Comparison of ENCODE assay signal across 16 cellular contexts in genomic region chr1:52571783-52572182, GRCh38. TPM values are rescaled to one million over a fixed set of nuclear protein-coding genes. Genes with fewer than 3 reads are reported as not detected.
DNase-seq lines count a peak whose midpoint lies in the region; ATAC-seq, FAIRE-seq and TF ChIP-seq lines count a peak whose summit lies in the region.
"Had no signal": no experiment of that assay in that cellular context is flagged by ENCODE, and none has a peak within 500 bp of the region (broad histone marks: within the 10 kb centered on the region; RNA-seq: fewer than 3 reads in every experiment).

No MANE protein-coding gene starts in this region.

- CTCF ChIA-PET in HepG2 (lab: Yijun Ruan, JAX; ENCODE audit: low intra/inter-chr PET ratio, low total read pairs), result no interaction called here

- ATAC-seq in HepG2 (peak; percentile 80), right lobe of liver (no peak)

- FAIRE-seq in HepG2 (lab: Jason Lieb, UNC) (peak; percentile 55), GM12892 (lab: Jason Lieb, UNC) (no peak)
- FAIRE-seq: frontal cortex had no signal

- intact Hi-C loops in HepG2 (cut with micrococcal nuclease; ENCODE audit: unreplicated experiment), result no loop called here
- intact Hi-C loops in right lobe of liver (cut with DNase I), result no loop called here

- H3K4me3 ChIP-seq in HepG2 (replicated peaks in 1 of 3; ENCODE audit: insufficient read depth in 1 of 3, low read depth in 2 of 3, low read length in 3 of 3), result no peak overlapping the region; a peak in 1 of 6 replicates
- no peak overlapping the region for H3K4me3 ChIP-seq in right lobe of liver
- H3K4me3 ChIP-seq: coronary artery had no signal

- no TSS peak for BruUV-seq in HepG2 (replicated peaks; lab: Mats Ljungman, UMichigan)

- no peak for TF ChIP-seq POLR2A in HepG2 (IDR thresholded peaks at IDR 0.05; ENCODE audit: insufficient read depth in 1 of 2, low read depth in 2 of 2, low read length in 2 of 2)
- no peak for TF ChIP-seq POLR2A in right lobe of liver (IDR thresholded peaks at IDR 0.05)
- no peak for TF ChIP-seq POLR2A in GM12892 (IDR thresholded peaks at IDR 0.05; ENCODE audit: low read depth, low read length)

- H3K4me1 ChIP-seq in HepG2 (ENCODE audit: insufficient read depth, low read length) (peaks cover 10% of the 10 kb centered on the region), right lobe of liver (no peaks in the 10 kb centered on the region)

- WGBS in HepG2 (ENCODE audit: low lambda C conversion rate), result 8% methylated on average over 1 of the region's 1 CpG
- 90% methylated on average over 1 of the region's 1 CpG for WGBS in right lobe of liver (ENCODE audit: insufficient coverage, low coverage, low lambda C conversion rate, missing lambda C conversion rate)

- H3K9me3 ChIP-seq in HepG2 (ENCODE audit: low read length) (no peaks in the 10 kb centered on the region), right lobe of liver (no peaks in the 10 kb centered on the region)

- in situ Hi-C loops in HepG2 (cut with HindIII; ENCODE audit: extremely low pct_ligation_motif_present, low pct_unique_long_range_greater_than_20kb), result no loop called here

- DNase-seq in HepG2 (ENCODE audit: low spot score) (peak; percentile 69), right lobe of liver (no peak), NCI-H460 (ENCODE audit: extremely low read depth, low read depth) (peak; percentile 36), cerebellar cortex (ENCODE audit: low spot score) (peak; percentile 11), stromal cell of bone marrow (ENCODE audit: low read depth) (peak; percentile 20), OCI-M2 (lab: John Stamatoyannopoulos, UW; ENCODE audit: unreplicated experiment) (no peak), GM12892 (ENCODE audit: insufficient read length) (no peak)
- no peak for DNase-seq in stimulated activated CD8-positive, alpha-beta memory T cell treated with anti-CD3 and anti-CD28 coated beads, Interleukin-4, amount 100 ng/mL, for 48 hours
- DNase-seq: activated naive CD8-positive, alpha-beta T cell treated with anti-CD3 and anti-CD28 coated beads for 36 hours; AML-193; islet precursor cell; KG1; T-helper 9 cell had no signal

- H2AFZ ChIP-seq in HepG2 (ENCODE audit: low read length), result no peak overlapping the region

- H3K4me2 ChIP-seq in HepG2 (ENCODE audit: low read depth, low read length), result peak overlapping the region; percentile 34

- TF ChIP-seq RAD21 in HepG2 (CRISPR knock-in tag; IDR thresholded peaks at IDR 0.05), result no peak

- no peaks in the 10 kb centered on the region for H3K79me2 ChIP-seq in HepG2 (ENCODE audit: insufficient read depth, low read length)

- no peaks in the 10 kb centered on the region for H4K20me1 ChIP-seq in HepG2 (ENCODE audit: insufficient read depth, low read length)

- H3K27ac ChIP-seq in HepG2 (ENCODE audit: extremely low read length, insufficient read depth, low read length) (no peak overlapping the region), right lobe of liver (no peak overlapping the region)
- H3K27ac ChIP-seq: coronary artery, RWPE1 had no signal

- no peak for TF ChIP-seq CTCF in HepG2 (CRISPR knock-in tag; IDR thresholded peaks at IDR 0.05)
- no peak for TF ChIP-seq CTCF in right lobe of liver (IDR thresholded peaks at IDR 0.05)

- no peak for TF ChIP-seq EP300 in HepG2 (IDR thresholded peaks at IDR 0.05; ENCODE audit: low read depth in 2 of 2, low read length in 2 of 2)
- no peak for TF ChIP-seq EP300 in HepG2 (CRISPR knock-in tag; IDR thresholded peaks at IDR 0.05; ENCODE audit: borderline replicate concordance)

- H3K36me3 ChIP-seq in HepG2 (replicated peaks in 1 of 2; ENCODE audit: control insufficient read depth in 1 of 2, insufficient read depth in 2 of 2, low read length in 2 of 2) (no peaks in the 10 kb centered on the region), right lobe of liver (no peaks in the 10 kb centered on the region)

- H3K9ac ChIP-seq in HepG2 (ENCODE audit: insufficient read depth, low read depth, low read length), result no peak overlapping the region

- H3K27me3 ChIP-seq in HepG2 (ENCODE audit: control insufficient read depth in 1 of 2, insufficient read depth in 2 of 2, low read length in 2 of 2) (no peaks in the 10 kb centered on the region; a peak in 1 of 5 replicates), right lobe of liver (no peaks in the 10 kb centered on the region)

- POLR2A ChIA-PET in HepG2 (lab: Yijun Ruan, JAX), result no interaction called here

TF ChIP-seq in HepG2, 621 proteins besides CTCF, POLR2A, EP300 and RAD21 (continues in another document):
- TF ChIP-seq ZNF749 (CRISPR knock-in tag; IDR thresholded peaks at IDR 0.05; ENCODE audit: borderline replicate concordance), result no peak
- peak; percentile 82 for TF ChIP-seq RFX5 (IDR thresholded peaks at IDR 0.05; ENCODE audit: low read depth, low read length)

RNA-seq across cellular contexts. Expression of gene TUT4, which starts 18.9 kb away (rescaled TPM):
- total RNA-seq in HepG2 (2016; rRNA removed; fragmentation: Illumina TruSeq; extraction: Trizol) (44.7 and 47.8 TPM in 2 replicates), right lobe of liver (10 to 100 TPM; 16.1 to 33.0 (median 22.8) TPM)
- total RNA-seq in HepG2 (2016; cell fraction: cytosol; rRNA removed; fragmentation: Illumina TruSeq; extraction: Trizol; ENCODE audit: low read depth), result 31.1 and 33.0 TPM in 2 replicates
- total RNA-seq in HepG2 (2016; cell fraction: insoluble cytoplasmic fraction; rRNA removed; fragmentation: Illumina TruSeq; extraction: Trizol), result 42.5 and 43.3 TPM in 2 replicates
- 26.5 and 32.0 TPM in 2 replicates for total RNA-seq in HepG2 (2016; cell fraction: membrane; rRNA removed; fragmentation: Illumina TruSeq; extraction: Trizol)
- 84.6 and 87.9 TPM in 2 replicates for total RNA-seq in HepG2 (2016; cell fraction: nucleus; rRNA removed; fragmentation: Illumina TruSeq; extraction: Trizol)
- polyA plus RNA-seq in HepG2 (2011; rRNA removed), result 52.8 and 53.5 TPM in 2 replicates
- polyA plus RNA-seq in HepG2 (2011; cell fraction: cytosol; rRNA removed), result 17.7 and 21.7 TPM in 2 replicates
- 158 and 159 TPM in 2 replicates for polyA plus RNA-seq in HepG2 (2011; cell fraction: nucleus; rRNA removed)
- polyA plus RNA-seq in HepG2 (2012), result 49.2 and 50.3 TPM in 2 replicates
- 1.9 and 2.0 TPM in 2 replicates for polyA plus RNA-seq in HepG2 (2016; cell fraction: cytosol; fragmentation: Illumina TruSeq; extraction: Trizol; ENCODE audit: low read depth)
- polyA plus RNA-seq in HepG2 (2016; cell fraction: insoluble cytoplasmic fraction; fragmentation: Illumina TruSeq; extraction: Trizol; ENCODE audit: low read depth), result 40.8 and 44.0 TPM in 2 replicates
- polyA plus RNA-seq in HepG2 (2016; cell fraction: membrane; fragmentation: Illumina TruSeq; extraction: Trizol; ENCODE audit: low read depth), result 5.7 and 9.2 TPM in 2 replicates
- 169 and 172 TPM in 2 replicates for polyA plus RNA-seq in HepG2 (2016; cell fraction: nucleus; fragmentation: Illumina TruSeq; extraction: Trizol; ENCODE audit: insufficient read depth, low read depth)
- polyA minus RNA-seq in HepG2 (2011; rRNA and poly(A)+ RNA removed; ENCODE audit: low replicate concordance), result 33.2 and 43.4 TPM in 2 replicates
- 22.4 and 27.4 TPM in 2 replicates for polyA minus RNA-seq in HepG2 (2011; cell fraction: cytosol; rRNA and poly(A)+ RNA removed)
- 128 and 167 TPM in 2 replicates for polyA minus RNA-seq in HepG2 (2011; cell fraction: nucleus; rRNA and poly(A)+ RNA removed)
- total RNA-seq in NCI-H460 (2014; rRNA removed; shearing (Covaris generic)), result 27.5 and 29.4 TPM in 2 replicates
- polyA plus RNA-seq in NCI-H460 (2014; cell fraction: nucleus; rRNA removed), result 23.9 and 32.4 TPM in 2 replicates
- 41.7 TPM for polyA plus RNA-seq in GM12892 (2012; ENCODE audit: missing spikeins)

RNA-seq across cellular contexts. Expression of gene GPX7, which starts 30.4 kb away (rescaled TPM):
- 10.5 and 14.1 TPM in 2 replicates for total RNA-seq in HepG2 (2016; rRNA removed; fragmentation: Illumina TruSeq; extraction: Trizol)
- 8.7 and 9.3 TPM in 2 replicates for total RNA-seq in HepG2 (2016; cell fraction: cytosol; rRNA removed; fragmentation: Illumina TruSeq; extraction: Trizol; ENCODE audit: low read depth)
- total RNA-seq in HepG2 (2016; cell fraction: insoluble cytoplasmic fraction; rRNA removed; fragmentation: Illumina TruSeq; extraction: Trizol), result 9.7 and 15.2 TPM in 2 replicates
- total RNA-seq in HepG2 (2016; cell fraction: membrane; rRNA removed; fragmentation: Illumina TruSeq; extraction: Trizol), result 13.8 and 16.2 TPM in 2 replicates
- 10.8 and 12.2 TPM in 2 replicates for total RNA-seq in HepG2 (2016; cell fraction: nucleus; rRNA removed; fragmentation: Illumina TruSeq; extraction: Trizol)
- 16.2 and 17.2 TPM in 2 replicates for polyA plus RNA-seq in HepG2 (2011; rRNA removed)
- polyA plus RNA-seq in HepG2 (2011; cell fraction: cytosol; rRNA removed), result 16.8 and 17.0 TPM in 2 replicates
- polyA plus RNA-seq in HepG2 (2011; cell fraction: nucleus; rRNA removed), result 8.6 and 8.7 TPM in 2 replicates
- 6.8 and 8.6 TPM in 2 replicates for polyA plus RNA-seq in HepG2 (2012)
- 11.6 and 12.7 TPM in 2 replicates for polyA plus RNA-seq in HepG2 (2016; cell fraction: cytosol; fragmentation: Illumina TruSeq; extraction: Trizol; ENCODE audit: low read depth)
- 11.0 and 12.6 TPM in 2 replicates for polyA plus RNA-seq in HepG2 (2016; cell fraction: insoluble cytoplasmic fraction; fragmentation: Illumina TruSeq; extraction: Trizol; ENCODE audit: low read depth)
- polyA plus RNA-seq in HepG2 (2016; cell fraction: membrane; fragmentation: Illumina TruSeq; extraction: Trizol; ENCODE audit: low read depth), result 14.9 and 18.3 TPM in 2 replicates
- polyA plus RNA-seq in HepG2 (2016; cell fraction: nucleus; fragmentation: Illumina TruSeq; extraction: Trizol; ENCODE audit: insufficient read depth, low read depth), result 22.5 and 22.7 TPM in 2 replicates
- 14.0 TPM in 1 of 2 replicates, not detected in the other for polyA minus RNA-seq in HepG2 (2011; rRNA and poly(A)+ RNA removed; ENCODE audit: low replicate concordance)
- 7.2 and 8.1 TPM in 2 replicates for polyA minus RNA-seq in HepG2 (2011; cell fraction: cytosol; rRNA and poly(A)+ RNA removed)
- 3.7 and 3.9 TPM in 2 replicates for polyA minus RNA-seq in HepG2 (2011; cell fraction: nucleus; rRNA and poly(A)+ RNA removed)
- 1 to 10 TPM; 1.6 to 4.3 (median 2.7) TPM for total RNA-seq in right lobe of liver
- total RNA-seq in NCI-H460 (2014; rRNA removed; shearing (Covaris generic)), result 0.07 TPM in 1 of 2 replicates, not detected in the other
- polyA plus RNA-seq in NCI-H460 (2014; cell fraction: nucleus; rRNA removed), result not detected in 2 replicates
- polyA plus RNA-seq in GM12892 (2012; ENCODE audit: missing spikeins), result 27.3 TPM

Comparison
In these comparisons a context has a peak if more than half of its experiments do, and no peak if none do; other contexts are left out.
1. DNase-seq: peak in HepG2 (single experiment), NCI-H460 (single experiment), cerebellar cortex (single experiment) and stromal cell of bone marrow (single experiment); none in right lobe of liver (0 of 3), OCI-M2 (single experiment), GM12892 (single experiment) and stimulated activated CD8-positive, alpha-beta memory T cell treated with anti-CD3 and anti-CD28 coated beads, Interleukin-4, amount 100 ng/mL, for 48 hours (single experiment).